ENCODE assay signal across 24 cellular contexts in the genomic region with DNA sequence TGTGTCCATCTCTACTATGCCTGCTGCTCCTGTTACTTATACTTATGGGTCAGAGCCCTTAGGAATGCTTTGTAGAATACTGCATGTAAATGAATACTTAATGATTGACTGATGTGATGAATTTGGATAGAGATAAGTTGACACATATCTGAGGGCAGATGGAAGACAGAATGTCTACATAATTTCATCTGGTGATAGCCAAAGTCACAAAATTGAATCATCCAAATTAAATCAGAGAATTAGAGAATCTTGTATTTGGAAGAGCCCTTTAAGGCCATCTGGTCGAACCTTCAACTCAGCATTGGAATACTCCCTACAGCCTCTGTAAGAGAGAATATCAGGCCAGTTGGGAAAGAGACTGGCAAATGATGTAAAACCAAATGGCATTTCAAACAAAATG.
"Had no signal": no experiment of that assay in that cellular context is flagged by ENCODE, and none has a peak within 500 bp of the region (broad histone marks: within the 10 kb centered on the region; RNA-seq: fewer than 3 reads in every experiment).

No MANE protein-coding gene starts in this region.

- ATAC-seq: effector memory CD8-positive, alpha-beta T cell; esophagus mucosa; foreskin keratinocyte; gastrocnemius medialis; gastroesophageal sphincter; heart left ventricle; heart right ventricle had no signal

- H3K27ac ChIP-seq: colonic mucosa, coronary artery, dorsolateral prefrontal cortex, epithelial cell of prostate, esophagus muscularis mucosa, esophagus squamous epithelium, foreskin keratinocyte, gastrocnemius medialis, gastroesophageal sphincter, heart left ventricle, heart right ventricle had no signal

- H3K4me3 ChIP-seq: colonic mucosa, coronary artery, dorsolateral prefrontal cortex, esophagus muscularis mucosa, esophagus squamous epithelium, gastrocnemius medialis, gastroesophageal sphincter, heart left ventricle, heart right ventricle had no signal

- H3K27me3 ChIP-seq: colonic mucosa, esophagus muscularis mucosa, esophagus squamous epithelium, foreskin keratinocyte, gastroesophageal sphincter had no signal

- H3K4me1 ChIP-seq: colonic mucosa, esophagus muscularis mucosa, esophagus squamous epithelium, foreskin keratinocyte, gastrocnemius medialis, gastroesophageal sphincter, heart left ventricle, heart right ventricle had no signal

- H3K9me3 ChIP-seq: colonic mucosa, esophagus muscularis mucosa, esophagus squamous epithelium, gastrocnemius medialis, gastroesophageal sphincter, heart left ventricle, heart right ventricle had no signal

- DNase-seq: colonic mucosa; cortex of kidney; dermis blood vessel endothelial cell; dorsolateral prefrontal cortex; effector CD4-positive, alpha-beta T cell; effector CD8-positive, alpha-beta T cell; effector memory CD4-positive, alpha-beta T cell; effector memory CD8-positive, alpha-beta T cell; endodermal cell; erythroblast; esophagus squamous epithelium; foreskin fibroblast; foreskin keratinocyte; foreskin melanocyte; gastrocnemius medialis; glutamatergic neuron; head of caudate nucleus; heart left ventricle; heart right ventricle had no signal

- H3K36me3 ChIP-seq: colonic mucosa, esophagus muscularis mucosa, esophagus squamous epithelium, gastrocnemius medialis, gastroesophageal sphincter, heart left ventricle, heart right ventricle had no signal
